ENCODE assay signal across 9 cellular contexts in the genomic region with DNA sequence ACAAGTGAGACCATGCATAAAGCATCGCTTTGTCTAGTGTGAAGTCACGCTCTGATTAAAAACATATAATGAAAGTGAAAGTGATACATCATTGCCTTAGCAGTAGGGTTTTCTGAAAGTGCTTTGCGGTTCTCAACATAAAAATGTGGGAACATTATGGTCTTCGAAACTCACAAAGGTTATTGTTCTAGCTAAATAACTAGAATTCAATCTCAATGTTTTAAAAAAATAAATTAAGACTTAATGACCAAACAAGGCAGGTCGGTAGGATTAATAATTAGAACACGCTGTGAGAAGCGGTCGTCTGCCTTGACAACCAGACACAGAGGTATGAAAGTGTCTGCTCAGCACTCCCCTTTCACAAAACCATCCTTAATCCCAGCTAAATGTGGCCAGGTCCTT. TPM values are rescaled to one million over a fixed set of nuclear protein-coding genes. Genes with fewer than 3 reads are reported as not detected.
DNase-seq lines count a peak whose midpoint lies in the region; ATAC-seq and TF ChIP-seq lines count a peak whose summit lies in the region.
"Had no signal": no experiment of that assay in that cellular context is flagged by ENCODE, and none has a peak within 500 bp of the region (broad histone marks: within the 10 kb centered on the region; RNA-seq: fewer than 3 reads in every experiment).

No MANE protein-coding gene starts in this region.

- H3K4me1 ChIP-seq in BLaER1 treated with 17β-estradiol and CSF1 and Interleukin-3, amounts not matched to agents 10 nM and 100 nM, result peaks cover 10 to 28% (median 23%) of the 10 kb centered on the region in 10 experiments; a peak in 19 of 20 replicates
- H3K4me1 ChIP-seq in OCI-LY1 (ENCODE audit: insufficient read depth, low read length, severe bottlenecking) (peaks cover 39% of the 10 kb centered on the region), esophagus squamous epithelium (peaks cover 0 to 17% (median 0%) of the 10 kb centered on the region in 3 donors)

- peak overlapping the region; percentile 65 to 91 (median 79) for H3K4me2 ChIP-seq in BLaER1 treated with 17β-estradiol and CSF1 and Interleukin-3, amounts not matched to agents 10 nM and 100 nM
- H3K4me2 ChIP-seq in OCI-LY1 (ENCODE audit: low read length), result peak overlapping the region; percentile 85

- H2AFZ ChIP-seq in OCI-LY1 (ENCODE audit: low read length), result peak overlapping the region; percentile 4; the same call in 1 of the 2 replicates

- no peaks in the 10 kb centered on the region for H3K36me3 ChIP-seq in BLaER1 treated with 17β-estradiol and CSF1 and Interleukin-3, amounts not matched to agents 10 nM and 100 nM
- H3K36me3 ChIP-seq in OCI-LY1 (ENCODE audit: insufficient read depth, low read length) (peaks cover 29% of the 10 kb centered on the region), esophagus squamous epithelium (no peaks in the 10 kb centered on the region)

- no peak overlapping the region for H3K27ac Mint-ChIP-seq in stimulated activated effector memory CD8-positive, alpha-beta T cell treated with anti-CD3 and anti-CD28 coated beads, Interleukin-12 subunit alpha, Interleukin-12 subunit beta, amount 100 ng/mL, for 72 hours

- TF ChIP-seq CTCF in OCI-LY1 (IDR thresholded peaks at IDR 0.05; ENCODE audit: low read length), result no peak
- no peak for TF ChIP-seq CTCF in esophagus squamous epithelium (IDR thresholded peaks at IDR 0.05)

- WGBS in esophagus squamous epithelium, 2 donors, result 24 to 41% methylated on average over 8 of the region's 8 CpGs

- H3K9me3 ChIP-seq in BLaER1 treated with 17β-estradiol and CSF1 and Interleukin-3, amounts not matched to agents 10 nM and 100 nM (replicated peaks in 1 of 11), result peaks cover 0 to 5% (median 0%) of the 10 kb centered on the region in 11 experiments; a peak in 2 of 22 replicates
- no peaks in the 10 kb centered on the region for H3K9me3 ChIP-seq in OCI-LY1 (ENCODE audit: low read length)
- no peaks in the 10 kb centered on the region for H3K9me3 ChIP-seq in esophagus squamous epithelium

- no peaks in the 10 kb centered on the region for H3K79me2 ChIP-seq in OCI-LY1 (ENCODE audit: insufficient read depth, low read length)

- no peaks in the 10 kb centered on the region for H3K9me2 ChIP-seq in OCI-LY1 (ENCODE audit: low read depth, low read length)

- H3F3A ChIP-seq in OCI-LY1 (ENCODE audit: insufficient read depth, low read length), result no peaks in the 10 kb centered on the region

- H3K27me3 ChIP-seq in BLaER1 treated with 17β-estradiol and CSF1 and Interleukin-3, amounts not matched to agents 10 nM and 100 nM, result no peaks in the 10 kb centered on the region
- no peaks in the 10 kb centered on the region for H3K27me3 ChIP-seq in OCI-LY1 (ENCODE audit: insufficient read depth, low read length)
- H3K27me3 ChIP-seq in esophagus squamous epithelium, result no peaks in the 10 kb centered on the region

- peak overlapping the region; percentile 35 to 65 (median 52) for H3K4me3 ChIP-seq in BLaER1 treated with 17β-estradiol and CSF1 and Interleukin-3, amounts not matched to agents 10 nM and 100 nM
- H3K4me3 ChIP-seq in OCI-LY1 (ENCODE audit: low read depth, low read length, poor library complexity, severe bottlenecking) (peak overlapping the region; percentile 57), esophagus squamous epithelium (peak overlapping the region; percentile 4 to 61 (median 38))

- H4K20me1 ChIP-seq in BLaER1 treated with 17β-estradiol and CSF1 and Interleukin-3, amounts not matched to agents 10 nM and 100 nM, result no peaks in the 10 kb centered on the region
- H4K20me1 ChIP-seq in OCI-LY1 (ENCODE audit: insufficient read depth, low read length), result no peaks in the 10 kb centered on the region

- peak; percentile 97 for ATAC-seq in GM18907 (IDR thresholded peaks at IDR 0.05; ENCODE audit: unreplicated experiment)
- ATAC-seq in HG03103 (IDR thresholded peaks at IDR 0.05; ENCODE audit: low read depth, unreplicated experiment), result peak; percentile 97
- ATAC-seq in stimulated activated effector memory CD8-positive, alpha-beta T cell treated with anti-CD3 and anti-CD28 coated beads, Interleukin-12 subunit alpha, Interleukin-12 subunit beta, amount 100 ng/mL, for 72 hours, result peak; percentile 63

- intact Hi-C loops in esophagus squamous epithelium (cut with DNase I), result no loop called here

- H3K4me1 Mint-ChIP-seq in stimulated activated effector memory CD8-positive, alpha-beta T cell treated with anti-CD3 and anti-CD28 coated beads, Interleukin-12 subunit alpha, Interleukin-12 subunit beta, amount 100 ng/mL, for 72 hours, result peaks cover 6% of the 10 kb centered on the region

- H3K27ac ChIP-seq in BLaER1 treated with 17β-estradiol and CSF1 and Interleukin-3, amounts not matched to agents 10 nM and 100 nM, result peak overlapping the region in 9 of 11 experiments; percentile 23 to 71 (median 54); a peak in 17 of 22 replicates
- H3K27ac ChIP-seq in OCI-LY1 (ENCODE audit: low read depth, low read length, poor library complexity, severe bottlenecking) (peak overlapping the region; percentile 69), esophagus squamous epithelium (peak overlapping the region in 2 of 4 donors; percentile 19 to 63)

- peaks cover 3% of the 10 kb centered on the region for H3K9me3 Mint-ChIP-seq in stimulated activated effector memory CD8-positive, alpha-beta T cell treated with anti-CD3 and anti-CD28 coated beads, Interleukin-12 subunit alpha, Interleukin-12 subunit beta, amount 100 ng/mL, for 72 hours

- H3K36me3 Mint-ChIP-seq in stimulated activated effector memory CD8-positive, alpha-beta T cell treated with anti-CD3 and anti-CD28 coated beads, Interleukin-12 subunit alpha, Interleukin-12 subunit beta, amount 100 ng/mL, for 72 hours, result no peaks in the 10 kb centered on the region

- no peak for DNase-seq in esophagus squamous epithelium (lab: John Stamatoyannopoulos, UW)
- no peak for DNase-seq in stimulated activated effector memory CD8-positive, alpha-beta T cell treated with anti-CD3 and anti-CD28 coated beads, Interleukin-12 subunit alpha, Interleukin-12 subunit beta, amount 100 ng/mL, for 72 hours (ENCODE audit: low spot score in 2 of 2)
- no peak for DNase-seq in cortex of kidney (lab: John Stamatoyannopoulos, UW)
- DNase-seq in activated effector memory CD4-positive, alpha-beta T cell treated with Interleukin-2 at 50 U/mL for 16 hours, result no peak
- DNase-seq: IMR-90 had no signal

- H3K4me3 Mint-ChIP-seq in stimulated activated effector memory CD8-positive, alpha-beta T cell treated with anti-CD3 and anti-CD28 coated beads, Interleukin-12 subunit alpha, Interleukin-12 subunit beta, amount 100 ng/mL, for 72 hours, result no peak overlapping the region

- peak overlapping the region in 9 of 11 experiments; percentile 42 to 76 (median 64); a peak in 18 of 22 replicates for H3K9ac ChIP-seq in BLaER1 treated with 17β-estradiol and CSF1 and Interleukin-3, amounts not matched to agents 10 nM and 100 nM
- peak overlapping the region; percentile 67 for H3K9ac ChIP-seq in OCI-LY1 (ENCODE audit: low read length)

- TF ChIP-seq POLR2A in esophagus squamous epithelium (IDR thresholded peaks at IDR 0.05), result no peak

RNA-seq across cellular contexts. Expression of gene KLHL14, which starts 42.2 kb away (rescaled TPM):
- total RNA-seq in esophagus squamous epithelium, result under 1 TPM; 0.04 to 0.95 (median 0.42) TPM
- total RNA-seq: IMR-90 had no signal
